In genomic region chr20:45827712-45828111, GRCh38 we compare ENCODE assay signal across 24 cellular contexts. TPM values are rescaled to one million over a fixed set of nuclear protein-coding genes. Genes with fewer than 3 reads are reported as not detected.
"Had no signal": no experiment of that assay in that cellular context is flagged by ENCODE, and none has a peak within 500 bp of the region (broad histone marks: within the 10 kb centered on the region; RNA-seq: fewer than 3 reads in every experiment).

No MANE protein-coding gene starts in this region.

- ATAC-seq: foreskin keratinocyte; left lung; naive thymus-derived CD8-positive, alpha-beta T cell; upper lobe of right lung had no signal

- DNase-seq: activated CD4-positive, alpha-beta memory T cell treated with anti-CD3 and anti-CD28 coated beads for 36 hours; activated CD4-positive, alpha-beta T cell treated with anti-CD3 and anti-CD28 coated beads for 48 hours; activated naive CD4-positive, alpha-beta T cell treated with Interleukin-2 at 50 U/mL for 16 hours; activated naive CD8-positive, alpha-beta T cell treated with anti-CD3 and anti-CD28 coated beads, Interleukin-2, amount 10 ng/mL, durations not matched to agents 7 days and 5 days; activated T-cell treated with anti-CD3 and anti-CD28 coated beads, Interleukin-2, amount 50 U/mL, for 48 hours; amygdala; effector CD4-positive, alpha-beta T cell; foreskin keratinocyte; glutamatergic neuron; immature natural killer cell; left lung; naive thymus-derived CD8-positive, alpha-beta T cell; retina; stimulated activated CD4-positive, alpha-beta T cell treated with anti-CD3 and anti-CD28 coated beads, Interleukin-12 subunit alpha, Interleukin-12 subunit beta, amount 100 ng/mL, for 4 hours; testis; upper lobe of right lung had no signal

- H3K9me3 ChIP-seq: left lung, testis, upper lobe of right lung had no signal

- H3K4me3 ChIP-seq: hepatocyte, left lung, lung, testis, upper lobe of right lung had no signal

- H3K4me3 Mint-ChIP-seq: activated CD4-positive, alpha-beta memory T cell treated with anti-CD3 and anti-CD28 coated beads for 36 hours; activated naive CD8-positive, alpha-beta T cell treated with anti-CD3 and anti-CD28 coated beads, Interleukin-2, amount 10 ng/mL, durations not matched to agents 7 days and 5 days; dendritic cell treated with granulocyte-macrophage colony-stimulating factor and Interleukin-4, amounts not matched to agents 40 ng/mL and 50 ng/mL, for 4 days; immature natural killer cell; naive thymus-derived CD8-positive, alpha-beta T cell; stimulated activated naive CD8-positive, alpha-beta T cell treated with anti-CD3 and anti-CD28 coated beads, Interleukin-15, Interleukin-2, amounts not matched to agents 100 ng/mL and 50 ng/mL, for 24 hours had no signal

- H3K9me3 Mint-ChIP-seq: activated CD4-positive, alpha-beta memory T cell treated with anti-CD3 and anti-CD28 coated beads for 36 hours; activated naive CD8-positive, alpha-beta T cell treated with anti-CD3 and anti-CD28 coated beads, Interleukin-2, amount 10 ng/mL, durations not matched to agents 7 days and 5 days; dendritic cell treated with granulocyte-macrophage colony-stimulating factor and Interleukin-4, amounts not matched to agents 40 ng/mL and 50 ng/mL, for 4 days; naive thymus-derived CD8-positive, alpha-beta T cell; stimulated activated naive CD8-positive, alpha-beta T cell treated with anti-CD3 and anti-CD28 coated beads, Interleukin-15, Interleukin-2, amounts not matched to agents 100 ng/mL and 50 ng/mL, for 24 hours had no signal

- H3K36me3 Mint-ChIP-seq: activated CD4-positive, alpha-beta memory T cell treated with anti-CD3 and anti-CD28 coated beads for 36 hours; immature natural killer cell; naive thymus-derived CD8-positive, alpha-beta T cell had no signal

- H3K27ac ChIP-seq: foreskin keratinocyte, hepatocyte, testis had no signal

- H3K4me1 ChIP-seq: foreskin keratinocyte had no signal

- H3K36me3 ChIP-seq: left lung, upper lobe of right lung had no signal

- H3K27me3 ChIP-seq: hepatocyte, testis had no signal

- H3K27ac Mint-ChIP-seq: activated CD4-positive, alpha-beta memory T cell treated with anti-CD3 and anti-CD28 coated beads for 36 hours; activated naive CD8-positive, alpha-beta T cell treated with anti-CD3 and anti-CD28 coated beads, Interleukin-2, amount 10 ng/mL, durations not matched to agents 7 days and 5 days; dendritic cell treated with granulocyte-macrophage colony-stimulating factor and Interleukin-4, amounts not matched to agents 40 ng/mL and 50 ng/mL, for 4 days; immature natural killer cell; naive thymus-derived CD8-positive, alpha-beta T cell; stimulated activated naive CD8-positive, alpha-beta T cell treated with anti-CD3 and anti-CD28 coated beads, Interleukin-15, Interleukin-2, amounts not matched to agents 100 ng/mL and 50 ng/mL, for 24 hours had no signal

RNA-seq across cellular contexts. Expression of gene TNNC2, which starts 0.6 kb away (rescaled TPM):
- total RNA-seq: activated CD4-positive, alpha-beta memory T cell treated with anti-CD3 and anti-CD28 coated beads for 36 hours; activated naive CD8-positive, alpha-beta T cell treated with anti-CD3 and anti-CD28 coated beads, Interleukin-2, amount 10 ng/mL, durations not matched to agents 7 days and 5 days; epithelial cell of proximal tubule; foreskin keratinocyte; kidney epithelial cell; T-helper 2 cell treated with Interferon-gamma antibody and Interleukin-4, amounts not matched to agents 100 ng/mL and 5 ng/mL, for 36 hours had no signal

RNA-seq across cellular contexts. Expression of gene UBE2C, which starts 15.3 kb away (rescaled TPM):
- total RNA-seq: mesenteric fat pad had no signal
